ENCODE assay signal across 15 cellular contexts in the genomic region with DNA sequence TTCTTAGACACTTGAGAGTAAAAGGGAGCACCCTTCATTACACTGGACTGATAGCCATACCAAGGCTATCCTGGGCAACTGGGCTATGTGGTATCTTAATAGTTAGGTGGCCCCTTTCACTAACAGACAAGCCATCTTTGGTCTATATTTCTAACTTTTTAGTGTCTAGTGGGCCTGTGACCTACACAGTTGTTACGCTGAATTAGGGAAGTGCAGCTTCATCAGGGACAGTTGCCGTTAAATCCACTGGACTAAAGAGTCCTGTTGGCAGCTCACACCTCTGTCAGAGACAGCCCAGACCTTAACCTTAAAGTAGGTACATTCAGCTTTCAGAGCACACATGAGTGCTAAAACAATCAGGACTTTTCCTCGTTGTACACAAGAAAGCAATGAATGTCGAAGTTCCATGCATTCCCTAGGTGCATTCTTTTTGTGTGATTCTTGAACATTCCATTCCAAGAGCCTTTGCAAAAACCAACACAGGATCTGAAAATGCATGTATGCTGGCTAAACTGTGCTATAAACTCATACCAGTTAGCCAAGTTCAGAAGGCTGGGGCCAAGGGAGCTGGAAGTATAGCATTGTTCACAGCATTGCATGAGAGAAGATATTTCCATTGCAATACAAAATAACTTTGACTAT.
DNase-seq lines count a peak whose midpoint lies in the region; ATAC-seq, FAIRE-seq and TF ChIP-seq lines count a peak whose summit lies in the region.
"Had no signal": no experiment of that assay in that cellular context is flagged by ENCODE, and none has a peak within 500 bp of the region (broad histone marks: within the 10 kb centered on the region; RNA-seq: fewer than 3 reads in every experiment).

No MANE protein-coding gene starts in this region.

- no peak for TF ChIP-seq CTCF in bronchial epithelial cell (IDR thresholded peaks at IDR 0.05; ENCODE audit: insufficient read depth, low read length, severe bottlenecking)

- ATAC-seq in GM21723 (IDR thresholded peaks at IDR 0.05; ENCODE audit: unreplicated experiment): no peak
- ATAC-seq: naive thymus-derived CD8-positive, alpha-beta T cell; sciatic nerve had no signal

- no peaks in the 10 kb centered on the region for H3K9me2 ChIP-seq in Karpas-422 (replicated peaks; ENCODE audit: insufficient read depth, low read length)

- H3K9ac ChIP-seq in Karpas-422 (ENCODE audit: low read length): no peak overlapping the region

- H4K20me1 ChIP-seq in Karpas-422 (ENCODE audit: insufficient read depth, low read depth, low read length): no peaks in the 10 kb centered on the region

- H3K79me2 ChIP-seq in Karpas-422 (ENCODE audit: low read length): peaks cover 3% of the 10 kb centered on the region; the same call in 1 of the 2 replicates

- DNase-seq in HCEC 1CT (peak; percentile 35), bronchial epithelial cell (ENCODE audit: low read depth) (peak; percentile 46), hepatic stellate cell (ENCODE audit: low spot score) (peak; percentile 4), superior temporal gyrus (ENCODE audit: extremely low spot score) (peak; percentile 17), NCI-H1092 (lab: John Stamatoyannopoulos, UW) (no peak), NCI-H2081 (lab: John Stamatoyannopoulos, UW) (no peak), Karpas-422 (no peak)
- DNase-seq: COR-L47; naive thymus-derived CD8-positive, alpha-beta T cell; NCI-H510A; Peyer's patch; substantia nigra; T1000 had no signal

- no peak overlapping the region for H3K27ac ChIP-seq in Karpas-422 (ENCODE audit: low read length)
- H3K27ac ChIP-seq: Peyer's patch had no signal

- H3K36me3 ChIP-seq in bronchial epithelial cell (ENCODE audit: control insufficient read depth, insufficient read depth, low read length) (no peaks in the 10 kb centered on the region), Karpas-422 (ENCODE audit: insufficient read depth, low read length) (peaks cover 4% of the 10 kb centered on the region; the same call in 1 of the 2 replicates)
- H3K36me3 ChIP-seq: Peyer's patch had no signal

- no peaks in the 10 kb centered on the region for H3K4me1 ChIP-seq in Karpas-422 (ENCODE audit: low read length)
- H3K4me1 ChIP-seq: Peyer's patch had no signal

- H2AFZ ChIP-seq in Karpas-422 (ENCODE audit: low read length): no peak overlapping the region

- H3K4me3 ChIP-seq in bronchial epithelial cell (ENCODE audit: low read depth, low read length) (no peak overlapping the region), Karpas-422 (ENCODE audit: low read length) (no peak overlapping the region)
- H3K4me3 ChIP-seq: Peyer's patch had no signal

- no peaks in the 10 kb centered on the region for H3K9me3 ChIP-seq in Karpas-422 (ENCODE audit: low read length)
- H3K9me3 ChIP-seq: Peyer's patch had no signal

- no peak overlapping the region for H3K4me2 ChIP-seq in Karpas-422 (ENCODE audit: low read depth, low read length, poor library complexity, severe bottlenecking)

- no peak for FAIRE-seq in bronchial epithelial cell (lab: Jason Lieb, UNC)

- no peaks in the 10 kb centered on the region for H3K27me3 ChIP-seq in bronchial epithelial cell (ENCODE audit: control insufficient read depth, insufficient read depth, low read length)
- no peaks in the 10 kb centered on the region for H3K27me3 ChIP-seq in Karpas-422 (ENCODE audit: low read length)
- H3K27me3 ChIP-seq: Peyer's patch had no signal

Comparison
In these comparisons a context has a peak if more than half of its experiments do, and no peak if none do; other contexts are left out.
1. DNase-seq: peak in HCEC 1CT (single experiment), bronchial epithelial cell (single experiment), hepatic stellate cell (single experiment) and superior temporal gyrus (single experiment); none in NCI-H1092 (single experiment), NCI-H2081 (0 of 2) and Karpas-422 (single experiment).